In genomic region chr3:147422226-147422933, GRCh38 we compare ENCODE assay signal across 21 cellular contexts. TPM values are rescaled to one million over a fixed set of nuclear protein-coding genes. Genes with fewer than 3 reads are reported as not detected.
DNase-seq lines count a peak whose midpoint lies in the region; ATAC-seq lines count a peak whose summit lies in the region.
"Had no signal": no experiment of that assay in that cellular context is flagged by ENCODE, and none has a peak within 500 bp of the region (broad histone marks: within the 10 kb centered on the region; RNA-seq: fewer than 3 reads in every experiment).

No MANE protein-coding gene starts in this region.

- H3K27ac Mint-ChIP-seq in T-helper 2 cell treated with Interferon-gamma antibody and Interleukin-4, amounts not matched to agents 5 μg/mL and 100 μg/mL, for 36 hours: peak overlapping the region; percentile 50
- H3K27ac Mint-ChIP-seq: activated T-helper 17 cell treated with anti-CD3 and anti-CD28 coated beads, Interleukin-2, amount 50 U/mL, for 72 hours had no signal

- no peak for ATAC-seq in HG03442 (IDR thresholded peaks at IDR 0.05; ENCODE audit: unreplicated experiment)
- ATAC-seq: activated T-helper 17 cell treated with anti-CD3 and anti-CD28 coated beads, Interleukin-2, amount 50 U/mL, for 72 hours; gastroesophageal sphincter; Right ventricle myocardium inferior had no signal

- H3K9me3 Mint-ChIP-seq in T-helper 2 cell treated with Interferon-gamma antibody and Interleukin-4, amounts not matched to agents 5 μg/mL and 100 μg/mL, for 36 hours: peaks cover 4% of the 10 kb centered on the region

- no peaks in the 10 kb centered on the region for H3K4me1 Mint-ChIP-seq in T-helper 2 cell treated with Interferon-gamma antibody and Interleukin-4, amounts not matched to agents 5 μg/mL and 100 μg/mL, for 36 hours (ENCODE audit: low read depth)
- H3K4me1 Mint-ChIP-seq: activated T-helper 17 cell treated with anti-CD3 and anti-CD28 coated beads, Interleukin-2, amount 50 U/mL, for 72 hours had no signal

- H3K27ac ChIP-seq in temporal lobe (ENCODE audit: low read depth, low read length): peak overlapping the region; percentile 12
- H3K27ac ChIP-seq: coronary artery, gastroesophageal sphincter, parathyroid adenoma, VCaP had no signal

- H3K4me3 Mint-ChIP-seq in T-helper 2 cell treated with Interferon-gamma antibody and Interleukin-4, amounts not matched to agents 5 μg/mL and 100 μg/mL, for 36 hours: no peak overlapping the region
- H3K4me3 Mint-ChIP-seq: activated T-helper 17 cell treated with anti-CD3 and anti-CD28 coated beads, Interleukin-2, amount 50 U/mL, for 72 hours had no signal

- H3K27me3 Mint-ChIP-seq in T-helper 2 cell treated with Interferon-gamma antibody and Interleukin-4, amounts not matched to agents 5 μg/mL and 100 μg/mL, for 36 hours (ENCODE audit: low read depth): peaks cover 71% of the 10 kb centered on the region

- DNase-seq in T-helper 2 cell treated with Interferon-gamma antibody and Interleukin-4, amounts not matched to agents 5 μg/mL and 100 μg/mL, for 36 hours (ENCODE audit: low spot score): no peak
- DNase-seq in T-helper 2 cell: no peak
- peak; percentile 46 for DNase-seq in cerebellar cortex (ENCODE audit: low spot score)
- peak; percentile 30 for DNase-seq in medulla oblongata (ENCODE audit: extremely low spot score)
- DNase-seq in MV-4-11 (lab: John Stamatoyannopoulos, UW): no peak
- DNase-seq in HPDE6-E6E7 (ENCODE audit: extremely low spot score): no peak
- DNase-seq: 8988T; BE2C; NCI-H1436; NCI-H2171; NCI-H69; stimulated activated CD4-positive, alpha-beta T cell treated with anti-CD3 and anti-CD28 coated beads, Interleukin-4, amount 100 ng/mL, for 4 hours had no signal

- no peaks in the 10 kb centered on the region for H3K36me3 Mint-ChIP-seq in T-helper 2 cell treated with Interferon-gamma antibody and Interleukin-4, amounts not matched to agents 5 μg/mL and 100 μg/mL, for 36 hours (ENCODE audit: low read depth)

RNA-seq across cellular contexts. Expression of gene ZIC1, which starts 13.2 kb away (rescaled TPM):
- 12.3 TPM for total RNA-seq in temporal lobe
- total RNA-seq: activated T-helper 17 cell treated with anti-CD3 and anti-CD28 coated beads, Interleukin-2, amount 50 U/mL, for 72 hours; epithelial cell of proximal tubule; Right ventricle myocardium inferior had no signal

RNA-seq across cellular contexts. Expression of gene ZIC4, which starts 16.0 kb away (rescaled TPM):
- 1.5 TPM for total RNA-seq in temporal lobe
- total RNA-seq: activated T-helper 17 cell treated with anti-CD3 and anti-CD28 coated beads, Interleukin-2, amount 50 U/mL, for 72 hours; epithelial cell of proximal tubule; Right ventricle myocardium inferior had no signal

Comparison
In these comparisons a context has a peak if more than half of its experiments do, and no peak if none do; other contexts are left out.
1. DNase-seq: peak in cerebellar cortex (single experiment) and medulla oblongata (single experiment); none in T-helper 2 cell treated with Interferon-gamma antibody and Interleukin-4, amounts not matched to agents 5 μg/mL and 100 μg/mL, for 36 hours (single experiment), T-helper 2 cell (0 of 5), MV-4-11 (single experiment) and HPDE6-E6E7 (single experiment).